8 cellular contexts compared by ENCODE assay signal in genomic region chr4:40897557-40898203, GRCh38.
DNase-seq lines count a peak whose midpoint lies in the region; ATAC-seq and TF ChIP-seq lines count a peak whose summit lies in the region.

No MANE protein-coding gene starts in this region.

- no peak overlapping the region for H3K9ac ChIP-seq in BLaER1

- peak overlapping the region; percentile 66 for H3K4me3 Mint-ChIP-seq in activated T-helper 1 cell treated with anti-CD3 and anti-CD28 coated beads, Interleukin-12 subunit alpha, Interleukin-12 subunit beta, Interleukin-2, Interleukin-4 antibody, amounts not matched to agents 30 ng/mL and 10 ng/mL and 1 ng/mL, durations not matched to agents 14 hours and 24 hours and 36 hours

- peaks cover 5% of the 10 kb centered on the region; the same call in 1 of the 2 replicates for H3K36me3 ChIP-seq in BLaER1
- peaks cover 0 to 4% (median 0%) of the 10 kb centered on the region in 3 donors for H3K36me3 ChIP-seq in Peyer's patch
- no peaks in the 10 kb centered on the region for H3K36me3 ChIP-seq in neutrophil
- H3K36me3 ChIP-seq in testis (ENCODE audit: low read depth, missing control alignments), result no peaks in the 10 kb centered on the region

- H3K4me1 ChIP-seq in BLaER1, result peaks cover 6% of the 10 kb centered on the region; the same call in 1 of the 2 replicates
- H3K4me1 ChIP-seq in Peyer's patch, result no peaks in the 10 kb centered on the region
- H3K4me1 ChIP-seq in neutrophil (ENCODE audit: control insufficient read depth in 1 of 2, insufficient read depth in 1 of 2, low read depth in 1 of 2, low read length in 1 of 2), result peaks cover 0 to 5% of the 10 kb centered on the region in 2 experiments
- H3K4me1 ChIP-seq in testis, result no peaks in the 10 kb centered on the region

- TF ChIP-seq POLR2A in Peyer's patch (IDR thresholded peaks at IDR 0.05), result no peak
- TF ChIP-seq POLR2A in testis (IDR thresholded peaks at IDR 0.05), result no peak

- no peaks in the 10 kb centered on the region for H3K4me1 Mint-ChIP-seq in activated T-helper 1 cell treated with anti-CD3 and anti-CD28 coated beads, Interleukin-12 subunit alpha, Interleukin-12 subunit beta, Interleukin-2, Interleukin-4 antibody, amounts not matched to agents 30 ng/mL and 10 ng/mL and 1 ng/mL, durations not matched to agents 14 hours and 24 hours and 36 hours (ENCODE audit: low read depth)

- H3K9me3 Mint-ChIP-seq in activated T-helper 1 cell treated with anti-CD3 and anti-CD28 coated beads, Interleukin-12 subunit alpha, Interleukin-12 subunit beta, Interleukin-2, Interleukin-4 antibody, amounts not matched to agents 30 ng/mL and 10 ng/mL and 1 ng/mL, durations not matched to agents 14 hours and 24 hours and 36 hours, result no peaks in the 10 kb centered on the region

- no peaks in the 10 kb centered on the region for H3K36me3 Mint-ChIP-seq in activated T-helper 1 cell treated with anti-CD3 and anti-CD28 coated beads, Interleukin-12 subunit alpha, Interleukin-12 subunit beta, Interleukin-2, Interleukin-4 antibody, amounts not matched to agents 30 ng/mL and 10 ng/mL and 1 ng/mL, durations not matched to agents 14 hours and 24 hours and 36 hours (ENCODE audit: low read depth)

- peak overlapping the region; percentile 33 for H3K4me2 ChIP-seq in BLaER1

- H3K27ac Mint-ChIP-seq in activated T-helper 1 cell treated with anti-CD3 and anti-CD28 coated beads, Interleukin-12 subunit alpha, Interleukin-12 subunit beta, Interleukin-2, Interleukin-4 antibody, amounts not matched to agents 30 ng/mL and 10 ng/mL and 1 ng/mL, durations not matched to agents 14 hours and 24 hours and 36 hours, result no peak overlapping the region

- DNase-seq in Jurkat, Clone E6-1 (ENCODE audit: low read depth, low spot score), result peak; percentile 57
- DNase-seq in Peyer's patch (peak; percentile 53 to 83 (median 74)), fibroblast of the aortic adventitia (ENCODE audit: low read depth) (peak; percentile 57), testis (peak; percentile 88)
- DNase-seq in activated T-helper 1 cell treated with anti-CD3 and anti-CD28 coated beads, Interleukin-12 subunit alpha, Interleukin-12 subunit beta, Interleukin-2, Interleukin-4 antibody, amounts not matched to agents 30 ng/mL and 10 ng/mL and 1 ng/mL, durations not matched to agents 14 hours and 24 hours and 36 hours (ENCODE audit: low spot score), result peak; percentile 39

- H4K20me1 ChIP-seq in BLaER1, result no peaks in the 10 kb centered on the region

- no peaks in the 10 kb centered on the region for H3K9me3 ChIP-seq in BLaER1
- H3K9me3 ChIP-seq in Peyer's patch, result no peaks in the 10 kb centered on the region
- H3K9me3 ChIP-seq in neutrophil, result no peaks in the 10 kb centered on the region
- H3K9me3 ChIP-seq in testis, result no peaks in the 10 kb centered on the region

- H3K4me3 ChIP-seq in BLaER1 (no peak overlapping the region), Peyer's patch (no peak overlapping the region), fibroblast of the aortic adventitia (ENCODE audit: low read depth, low read length) (no peak overlapping the region), neutrophil (ENCODE audit: low read depth in 1 of 2, low read length in 1 of 2) (no peak overlapping the region), testis (peak overlapping the region; percentile 1 to 17)
- H3K4me3 ChIP-seq in Jurkat, Clone E6-1 (ENCODE audit: low read length), result peak overlapping the region; percentile 27

- intact Hi-C loops in activated T-helper 1 cell treated with anti-CD3 and anti-CD28 coated beads, Interleukin-12 subunit alpha, Interleukin-12 subunit beta, Interleukin-2, Interleukin-4 antibody, amounts not matched to agents 30 ng/mL and 10 ng/mL and 1 ng/mL, durations not matched to agents 14 hours and 24 hours and 36 hours (cut with micrococcal nuclease), result loop anchor here (1.0 to 5.0 kb wide), 4 partner anchors 19 to 160 kb away; no protein-coding TSS in a partner anchor
- intact Hi-C loops in testis (cut with DNase I; ENCODE audit: low total_unique reads), result no loop called here

- ATAC-seq in GM19351 (IDR thresholded peaks at IDR 0.05; ENCODE audit: unreplicated experiment), result peak; percentile 81

- H3K27me3 ChIP-seq in BLaER1, result no peaks in the 10 kb centered on the region
- H3K27me3 ChIP-seq in Peyer's patch, result no peaks in the 10 kb centered on the region
- H3K27me3 ChIP-seq in neutrophil, result no peaks in the 10 kb centered on the region
- no peaks in the 10 kb centered on the region for H3K27me3 ChIP-seq in testis

- 37% methylated on average over 10 of the region's 10 CpGs for WGBS in testis, 2 donors

- H3K27me3 Mint-ChIP-seq in activated T-helper 1 cell treated with anti-CD3 and anti-CD28 coated beads, Interleukin-12 subunit alpha, Interleukin-12 subunit beta, Interleukin-2, Interleukin-4 antibody, amounts not matched to agents 30 ng/mL and 10 ng/mL and 1 ng/mL, durations not matched to agents 14 hours and 24 hours and 36 hours (ENCODE audit: insufficient read depth), result no peaks in the 10 kb centered on the region

- TF ChIP-seq CTCF in Peyer's patch (IDR thresholded peaks at IDR 0.05) (peak; percentile 62 to 83 (median 68)), fibroblast of the aortic adventitia (IDR thresholded peaks at IDR 0.05; ENCODE audit: insufficient read depth, low read length) (peak; percentile 83), neutrophil (IDR thresholded peaks at IDR 0.05) (peak; percentile 78), testis (IDR thresholded peaks at IDR 0.05) (peak; percentile 65 to 83 (median 76))

- no peak overlapping the region for H3K27ac ChIP-seq in BLaER1
- H3K27ac ChIP-seq in Peyer's patch, result no peak overlapping the region
- H3K27ac ChIP-seq in neutrophil, result no peak overlapping the region
- H3K27ac ChIP-seq in testis, result no peak overlapping the region

Comparison
In these comparisons a context has a peak if more than half of its experiments do, and no peak if none do; other contexts are left out.
1. H3K4me3 ChIP-seq: peak in Jurkat, Clone E6-1 (single experiment) and testis (2 of 2); none in BLaER1 (single experiment), Peyer's patch (0 of 4), fibroblast of the aortic adventitia (single experiment) and neutrophil (0 of 2).
2. Peak in every context shown above with its lines, with median percentiles within 50 percentile points of each other: DNase-seq and CTCF ChIP-seq.